10 cellular contexts compared by ENCODE assay signal in genomic region chr1:110765640-110766335, GRCh38.
A peak's percentile ranks its signal among the peaks of the same experiment; 100 is the strongest.
DNase-seq lines count a peak whose midpoint lies in the region; ATAC-seq and TF ChIP-seq lines count a peak whose summit lies in the region.
"Had no signal": no experiment of that assay in that cellular context is flagged by ENCODE, and none has a peak within 500 bp of the region (broad histone marks: within the 10 kb centered on the region; RNA-seq: fewer than 3 reads in every experiment).

No MANE protein-coding gene starts in this region.

- peak; percentile 90 for TF ChIP-seq CTCF in activated CD8-positive, alpha-beta T cell treated with anti-CD3 and anti-CD28 coated beads for 36 hours (IDR thresholded peaks at IDR 0.05)
- TF ChIP-seq CTCF in osteoblast (IDR thresholded peaks at IDR 0.05; ENCODE audit: extremely low read depth, low read depth, low read length), result peak; percentile 85

- peak overlapping the region in 1 of 7 donors; percentile 80 for H3K27ac Mint-ChIP-seq in CD4-positive, alpha-beta memory T cell
- no peak overlapping the region for H3K27ac Mint-ChIP-seq in activated CD8-positive, alpha-beta T cell treated with anti-CD3 and anti-CD28 coated beads for 36 hours

- intact Hi-C loops in CD4-positive, alpha-beta memory T cell (cut with micrococcal nuclease), result loop anchor here (1.0 kb wide), 5 partner anchors 16 to 210 kb away; no protein-coding TSS in a partner anchor
- intact Hi-C loops in activated CD8-positive, alpha-beta T cell treated with anti-CD3 and anti-CD28 coated beads for 36 hours (cut with micrococcal nuclease), result loop anchor here (1.0 kb wide), 2 partner anchors 134 to 146 kb away; no protein-coding TSS in a partner anchor
- intact Hi-C loops in sciatic nerve (cut with DNase I), result loop anchor here (10.0 kb wide), 1 partner anchor 141 kb away; no protein-coding TSS in a partner anchor

- no peak overlapping the region for H3K4me3 ChIP-seq in CD4-positive, alpha-beta memory T cell (ENCODE audit: low read length in 2 of 2)
- no peak overlapping the region for H3K4me3 ChIP-seq in osteoblast (ENCODE audit: insufficient read depth, low read length)

- no peak overlapping the region for H2AFZ ChIP-seq in osteoblast (ENCODE audit: low read length)

- no peaks in the 10 kb centered on the region for H3K9me3 ChIP-seq in CD4-positive, alpha-beta memory T cell (ENCODE audit: control insufficient read depth in 1 of 2, low read length in 2 of 2)
- H3K9me3 ChIP-seq in osteoblast (ENCODE audit: low read depth, low read length), result no peaks in the 10 kb centered on the region

- H3K36me3 ChIP-seq in CD4-positive, alpha-beta memory T cell (ENCODE audit: insufficient read depth, low read length), result no peaks in the 10 kb centered on the region
- H3K36me3 ChIP-seq in osteoblast (ENCODE audit: insufficient read depth, low read length), result no peaks in the 10 kb centered on the region

- no peaks in the 10 kb centered on the region for H3K36me3 Mint-ChIP-seq in CD4-positive, alpha-beta memory T cell
- H3K36me3 Mint-ChIP-seq in activated CD8-positive, alpha-beta T cell treated with anti-CD3 and anti-CD28 coated beads for 36 hours (ENCODE audit: low read depth), result no peaks in the 10 kb centered on the region

- no peaks in the 10 kb centered on the region for H4K20me1 ChIP-seq in osteoblast (ENCODE audit: insufficient read depth, low read length)

- CTCF ChIA-PET in CD4-positive, alpha-beta memory T cell (lab: Charles Lee; ENCODE audit: partially characterized antibody), result interaction anchor here (0.7 to 8.3 kb wide), 48 partner anchors 9 to 634 kb away, joined by 3 to 273 read pairs (median 5); partner anchors contain the start of gene KCNA2
- CTCF ChIA-PET in activated CD8-positive, alpha-beta T cell treated with anti-CD3 and anti-CD28 coated beads for 36 hours (lab: Charles Lee), result interaction anchor here (0.6 to 9.0 kb wide), 74 partner anchors 8 to 626 kb away, joined by 3 to 206 read pairs (median 5); partner anchors contain the start of genes KCNA2 and KCNA3

- no peak overlapping the region for H3K4me3 Mint-ChIP-seq in CD4-positive, alpha-beta memory T cell
- no peak overlapping the region for H3K4me3 Mint-ChIP-seq in activated CD8-positive, alpha-beta T cell treated with anti-CD3 and anti-CD28 coated beads for 36 hours

- POLR2A ChIA-PET in CD4-positive, alpha-beta memory T cell (lab: Charles Lee; ENCODE audit: partially characterized antibody), result interaction anchor here (0.8 to 3.2 kb wide), 12 partner anchors 12 to 159 kb away, joined by 3 to 48 read pairs (median 5); no protein-coding TSS in a partner anchor
- POLR2A ChIA-PET in activated CD8-positive, alpha-beta T cell treated with anti-CD3 and anti-CD28 coated beads for 36 hours (lab: Charles Lee), result interaction anchor here (0.6 to 3.8 kb wide), 6 partner anchors 10 to 242 kb away, joined by 3 to 11 read pairs (median 4); no protein-coding TSS in a partner anchor

- H3K27ac ChIP-seq in CD4-positive, alpha-beta memory T cell (ENCODE audit: low read depth, low read length), result no peak overlapping the region
- no peak overlapping the region for H3K27ac ChIP-seq in osteoblast (ENCODE audit: low read depth, low read length)

- H3K4me2 ChIP-seq in osteoblast (ENCODE audit: insufficient read depth, low read length), result no peak overlapping the region

- peaks cover 12% of the 10 kb centered on the region in 2 donors for H3K27me3 Mint-ChIP-seq in CD4-positive, alpha-beta memory T cell
- H3K27me3 Mint-ChIP-seq in activated CD8-positive, alpha-beta T cell treated with anti-CD3 and anti-CD28 coated beads for 36 hours, result peaks cover 2% of the 10 kb centered on the region

- DNase-seq in CD4-positive, alpha-beta memory T cell, result peak; percentile 59 to 71 (median 68)
- DNase-seq in HCEC 1CT (peak; percentile 59), NCI-H748 treated with DMSO at 0.1 percent for 48 hours (lab: John Stamatoyannopoulos, UW) (peak; percentile 36), fibroblast of peridontal ligament (ENCODE audit: extremely low read depth) (peak; percentile 54), osteoblast (ENCODE audit: insufficient read length, low spot score, missing footprints) (no peak), sciatic nerve (ENCODE audit: low spot score) (no peak), amniotic stem cell (lab: John Stamatoyannopoulos, UW) (no peak)
- DNase-seq in activated CD8-positive, alpha-beta T cell treated with anti-CD3 and anti-CD28 coated beads for 36 hours, result peak; percentile 75
- DNase-seq: right cardiac atrium had no signal

- H3K27me3 ChIP-seq in CD4-positive, alpha-beta memory T cell (ENCODE audit: insufficient read depth, low read length), result no peaks in the 10 kb centered on the region
- no peaks in the 10 kb centered on the region for H3K27me3 ChIP-seq in osteoblast (ENCODE audit: insufficient read depth, low read length)

- peaks cover 4% of the 10 kb centered on the region for H3K4me1 ChIP-seq in CD4-positive, alpha-beta memory T cell (ENCODE audit: insufficient read depth, low read length)
- H3K4me1 ChIP-seq in osteoblast (ENCODE audit: insufficient read depth, low read length), result no peaks in the 10 kb centered on the region

- H3K9me3 Mint-ChIP-seq in CD4-positive, alpha-beta memory T cell, result no peaks in the 10 kb centered on the region
- no peaks in the 10 kb centered on the region for H3K9me3 Mint-ChIP-seq in activated CD8-positive, alpha-beta T cell treated with anti-CD3 and anti-CD28 coated beads for 36 hours
- H3K9me3 Mint-ChIP-seq: IgD-negative memory B cell had no signal

- ATAC-seq in activated CD8-positive, alpha-beta T cell treated with anti-CD3 and anti-CD28 coated beads for 36 hours, result peak; percentile 76
- ATAC-seq in sciatic nerve, result no peak

- H3K4me1 Mint-ChIP-seq in CD4-positive, alpha-beta memory T cell, result peaks cover 0 to 9% (median 2%) of the 10 kb centered on the region in 4 donors
- H3K4me1 Mint-ChIP-seq in activated CD8-positive, alpha-beta T cell treated with anti-CD3 and anti-CD28 coated beads for 36 hours (ENCODE audit: low read depth), result peaks cover 1% of the 10 kb centered on the region

- H3K79me2 ChIP-seq in osteoblast (ENCODE audit: insufficient read depth, low read length), result no peaks in the 10 kb centered on the region

Comparison
In these comparisons a context has a peak if more than half of its experiments do, and no peak if none do; other contexts are left out.
1. DNase-seq: peak in CD4-positive, alpha-beta memory T cell (5 of 5), HCEC 1CT (single experiment), NCI-H748 treated with DMSO at 0.1 percent for 48 hours (single experiment), activated CD8-positive, alpha-beta T cell treated with anti-CD3 and anti-CD28 coated beads for 36 hours (single experiment) and fibroblast of peridontal ligament (single experiment); none in osteoblast (single experiment), sciatic nerve (single experiment) and amniotic stem cell (single experiment).